Comparison of ENCODE assay signal across 1 cellular context in the genomic region with DNA sequence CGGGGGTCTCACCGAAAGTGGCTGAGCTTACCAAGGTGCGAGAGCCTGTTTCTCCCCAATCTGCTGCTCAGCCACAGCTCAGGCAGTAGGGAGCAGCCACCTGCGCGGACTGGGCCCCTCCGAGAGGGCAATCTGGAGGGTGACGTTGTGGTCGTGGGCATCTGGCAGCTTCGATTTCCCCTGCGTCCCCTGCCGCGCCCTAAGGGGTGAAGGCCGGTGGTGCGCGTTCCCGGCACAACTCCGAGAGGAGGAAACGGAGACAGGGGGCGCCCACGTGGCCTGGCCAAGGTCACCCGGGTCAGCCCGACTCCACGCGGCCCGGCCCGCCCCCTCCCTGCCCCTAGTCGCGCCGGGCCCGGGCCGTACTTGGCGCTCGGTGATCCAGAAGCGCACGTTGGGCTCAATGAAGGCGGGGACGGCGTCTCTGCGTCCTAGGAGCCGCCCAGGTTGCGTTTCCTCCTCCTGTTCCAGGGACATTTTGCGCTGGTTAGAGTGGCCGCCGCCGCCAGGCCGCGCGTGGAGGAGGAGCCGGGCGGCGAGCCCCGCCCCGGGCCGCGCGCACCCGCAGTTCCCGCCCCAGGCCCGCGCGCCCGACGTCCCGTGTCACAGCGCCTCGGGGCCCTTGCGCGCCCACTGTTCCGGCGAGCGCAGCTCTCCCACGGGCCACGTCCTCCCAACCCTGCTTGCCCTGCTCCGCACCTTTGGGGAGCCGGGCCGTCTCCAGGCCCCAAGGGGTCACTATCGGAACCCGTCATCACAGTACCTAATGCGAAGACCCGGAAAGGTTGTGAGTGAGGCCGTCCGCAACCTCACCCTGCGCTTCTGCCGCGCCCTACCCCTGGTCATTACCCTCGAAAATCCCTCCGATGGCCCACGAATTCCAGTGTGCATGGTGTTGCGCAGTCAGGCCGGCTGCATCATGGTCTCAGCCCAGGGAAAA.
TF ChIP-seq lines count a peak whose summit lies in the region.

A gene with protein sequence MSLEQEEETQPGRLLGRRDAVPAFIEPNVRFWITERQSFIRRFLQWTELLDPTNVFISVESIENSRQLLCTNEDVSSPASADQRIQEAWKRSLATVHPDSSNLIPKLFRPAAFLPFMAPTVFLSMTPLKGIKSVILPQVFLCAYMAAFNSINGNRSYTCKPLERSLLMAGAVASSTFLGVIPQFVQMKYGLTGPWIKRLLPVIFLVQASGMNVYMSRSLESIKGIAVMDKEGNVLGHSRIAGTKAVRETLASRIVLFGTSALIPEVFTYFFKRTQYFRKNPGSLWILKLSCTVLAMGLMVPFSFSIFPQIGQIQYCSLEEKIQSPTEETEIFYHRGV (minus strand): TSS at position 544 of the 940 bp plus-strand sequence. CDS start 67 bp downstream, at position 477.

TF ChIP-seq in HepG2, 621 proteins besides CTCF, POLR2A, EP300 and RAD21 (continued from another document and continues in another):
- TF ChIP-seq, protein P1, sequence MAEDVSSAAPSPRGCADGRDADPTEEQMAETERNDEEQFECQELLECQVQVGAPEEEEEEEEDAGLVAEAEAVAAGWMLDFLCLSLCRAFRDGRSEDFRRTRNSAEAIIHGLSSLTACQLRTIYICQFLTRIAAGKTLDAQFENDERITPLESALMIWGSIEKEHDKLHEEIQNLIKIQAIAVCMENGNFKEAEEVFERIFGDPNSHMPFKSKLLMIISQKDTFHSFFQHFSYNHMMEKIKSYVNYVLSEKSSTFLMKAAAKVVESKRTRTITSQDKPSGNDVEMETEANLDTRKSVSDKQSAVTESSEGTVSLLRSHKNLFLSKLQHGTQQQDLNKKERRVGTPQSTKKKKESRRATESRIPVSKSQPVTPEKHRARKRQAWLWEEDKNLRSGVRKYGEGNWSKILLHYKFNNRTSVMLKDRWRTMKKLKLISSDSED (CRISPR knock-in tag; IDR thresholded peaks at IDR 0.05) = no peak
- TF ChIP-seq ZSCAN9 (CRISPR knock-in tag; IDR thresholded peaks at IDR 0.05; ENCODE audit: borderline replicate concordance) = no peak; the same call in 1 of the 2 replicates
- TF ChIP-seq, protein P2, sequence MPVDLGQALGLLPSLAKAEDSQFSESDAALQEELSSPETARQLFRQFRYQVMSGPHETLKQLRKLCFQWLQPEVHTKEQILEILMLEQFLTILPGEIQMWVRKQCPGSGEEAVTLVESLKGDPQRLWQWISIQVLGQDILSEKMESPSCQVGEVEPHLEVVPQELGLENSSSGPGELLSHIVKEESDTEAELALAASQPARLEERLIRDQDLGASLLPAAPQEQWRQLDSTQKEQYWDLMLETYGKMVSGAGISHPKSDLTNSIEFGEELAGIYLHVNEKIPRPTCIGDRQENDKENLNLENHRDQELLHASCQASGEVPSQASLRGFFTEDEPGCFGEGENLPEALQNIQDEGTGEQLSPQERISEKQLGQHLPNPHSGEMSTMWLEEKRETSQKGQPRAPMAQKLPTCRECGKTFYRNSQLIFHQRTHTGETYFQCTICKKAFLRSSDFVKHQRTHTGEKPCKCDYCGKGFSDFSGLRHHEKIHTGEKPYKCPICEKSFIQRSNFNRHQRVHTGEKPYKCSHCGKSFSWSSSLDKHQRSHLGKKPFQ (CRISPR knock-in tag; IDR thresholded peaks at IDR 0.05; ENCODE audit: insufficient replicate concordance) = peak; percentile 91
- TF ChIP-seq ZNF20 (CRISPR knock-in tag; IDR thresholded peaks at IDR 0.05) = no peak
- TF ChIP-seq ZNF879 (CRISPR knock-in tag; IDR thresholded peaks at IDR 0.05) = no peak
- no peak; the same call in 1 of the 2 replicates for TF ChIP-seq AKAP8 (CRISPR knock-in tag; IDR thresholded peaks at IDR 0.05)
- TF ChIP-seq, protein P3, sequence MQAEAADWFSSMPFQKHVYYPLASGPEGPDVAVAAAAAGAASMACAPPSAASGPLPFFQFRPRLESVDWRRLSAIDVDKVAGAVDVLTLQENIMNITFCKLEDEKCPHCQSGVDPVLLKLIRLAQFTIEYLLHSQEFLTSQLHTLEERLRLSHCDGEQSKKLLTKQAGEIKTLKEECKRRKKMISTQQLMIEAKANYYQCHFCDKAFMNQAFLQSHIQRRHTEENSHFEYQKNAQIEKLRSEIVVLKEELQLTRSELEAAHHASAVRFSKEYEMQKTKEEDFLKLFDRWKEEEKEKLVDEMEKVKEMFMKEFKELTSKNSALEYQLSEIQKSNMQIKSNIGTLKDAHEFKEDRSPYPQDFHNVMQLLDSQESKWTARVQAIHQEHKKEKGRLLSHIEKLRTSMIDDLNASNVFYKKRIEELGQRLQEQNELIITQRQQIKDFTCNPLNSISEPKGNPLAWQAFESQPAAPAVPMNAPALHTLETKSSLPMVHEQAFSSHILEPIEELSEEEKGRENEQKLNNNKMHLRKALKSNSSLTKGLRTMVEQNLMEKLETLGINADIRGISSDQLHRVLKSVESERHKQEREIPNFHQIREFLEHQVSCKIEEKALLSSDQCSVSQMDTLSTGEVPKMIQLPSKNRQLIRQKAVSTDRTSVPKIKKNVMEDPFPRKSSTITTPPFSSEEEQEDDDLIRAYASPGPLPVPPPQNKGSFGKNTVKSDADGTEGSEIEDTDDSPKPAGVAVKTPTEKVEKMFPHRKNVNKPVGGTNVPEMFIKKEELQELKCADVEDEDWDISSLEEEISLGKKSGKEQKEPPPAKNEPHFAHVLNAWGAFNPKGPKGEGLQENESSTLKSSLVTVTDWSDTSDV (CRISPR knock-in tag; IDR thresholded peaks at IDR 0.05) = peak; percentile 84; the same call in 1 of the 2 replicates
- peak; percentile 95 for TF ChIP-seq CCDC6 (CRISPR knock-in tag; IDR thresholded peaks at IDR 0.05)
- TF ChIP-seq SP5 (CRISPR knock-in tag; IDR thresholded peaks at IDR 0.05; ENCODE audit: borderline replicate concordance, low read depth) = peak; percentile 79
- TF ChIP-seq CBFB (CRISPR knock-in tag; IDR thresholded peaks at IDR 0.05) = peak; percentile 84
- TF ChIP-seq KDM2A (CRISPR knock-in tag; IDR thresholded peaks at IDR 0.05; ENCODE audit: borderline replicate concordance, low read depth) = peak; percentile 78
- peak; percentile 54; the same call in 1 of the 2 replicates for TF ChIP-seq POGZ (CRISPR knock-in tag; IDR thresholded peaks at IDR 0.05)
- TF ChIP-seq, protein P4, sequence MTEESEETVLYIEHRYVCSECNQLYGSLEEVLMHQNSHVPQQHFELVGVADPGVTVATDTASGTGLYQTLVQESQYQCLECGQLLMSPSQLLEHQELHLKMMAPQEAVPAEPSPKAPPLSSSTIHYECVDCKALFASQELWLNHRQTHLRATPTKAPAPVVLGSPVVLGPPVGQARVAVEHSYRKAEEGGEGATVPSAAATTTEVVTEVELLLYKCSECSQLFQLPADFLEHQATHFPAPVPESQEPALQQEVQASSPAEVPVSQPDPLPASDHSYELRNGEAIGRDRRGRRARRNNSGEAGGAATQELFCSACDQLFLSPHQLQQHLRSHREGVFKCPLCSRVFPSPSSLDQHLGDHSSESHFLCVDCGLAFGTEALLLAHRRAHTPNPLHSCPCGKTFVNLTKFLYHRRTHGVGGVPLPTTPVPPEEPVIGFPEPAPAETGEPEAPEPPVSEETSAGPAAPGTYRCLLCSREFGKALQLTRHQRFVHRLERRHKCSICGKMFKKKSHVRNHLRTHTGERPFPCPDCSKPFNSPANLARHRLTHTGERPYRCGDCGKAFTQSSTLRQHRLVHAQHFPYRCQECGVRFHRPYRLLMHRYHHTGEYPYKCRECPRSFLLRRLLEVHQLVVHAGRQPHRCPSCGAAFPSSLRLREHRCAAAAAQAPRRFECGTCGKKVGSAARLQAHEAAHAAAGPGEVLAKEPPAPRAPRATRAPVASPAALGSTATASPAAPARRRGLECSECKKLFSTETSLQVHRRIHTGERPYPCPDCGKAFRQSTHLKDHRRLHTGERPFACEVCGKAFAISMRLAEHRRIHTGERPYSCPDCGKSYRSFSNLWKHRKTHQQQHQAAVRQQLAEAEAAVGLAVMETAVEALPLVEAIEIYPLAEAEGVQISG (CRISPR knock-in tag; IDR thresholded peaks at IDR 0.05) = peak; percentile 49; the same call in 1 of the 2 replicates
- TF ChIP-seq, protein P5, sequence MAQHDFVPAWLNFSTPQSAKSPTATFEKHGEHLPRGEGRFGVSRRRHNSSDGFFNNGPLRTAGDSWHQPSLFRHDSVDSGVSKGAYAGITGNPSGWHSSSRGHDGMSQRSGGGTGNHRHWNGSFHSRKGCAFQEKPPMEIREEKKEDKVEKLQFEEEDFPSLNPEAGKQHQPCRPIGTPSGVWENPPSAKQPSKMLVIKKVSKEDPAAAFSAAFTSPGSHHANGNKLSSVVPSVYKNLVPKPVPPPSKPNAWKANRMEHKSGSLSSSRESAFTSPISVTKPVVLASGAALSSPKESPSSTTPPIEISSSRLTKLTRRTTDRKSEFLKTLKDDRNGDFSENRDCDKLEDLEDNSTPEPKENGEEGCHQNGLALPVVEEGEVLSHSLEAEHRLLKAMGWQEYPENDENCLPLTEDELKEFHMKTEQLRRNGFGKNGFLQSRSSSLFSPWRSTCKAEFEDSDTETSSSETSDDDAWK (CRISPR knock-in tag; IDR thresholded peaks at IDR 0.05) = no peak
- 0 out of 2 replicates have a peak, but pooled peaks have one; percentile 23 for TF ChIP-seq ZNF121 (CRISPR knock-in tag; IDR thresholded peaks at IDR 0.05)
- TF ChIP-seq ZNF441 (CRISPR knock-in tag; IDR thresholded peaks at IDR 0.05; ENCODE audit: borderline replicate concordance) = no peak
- 0 out of 2 replicates have a peak, but pooled peaks have one; percentile 28 for TF ChIP-seq KLF13 (CRISPR knock-in tag; IDR thresholded peaks at IDR 0.05)
- 0 out of 2 replicates have a peak, but pooled peaks have one; percentile 9 for TF ChIP-seq PPARG (CRISPR knock-in tag; conservative IDR thresholded peaks at IDR 0.05)
- TF ChIP-seq ZNF225 (CRISPR knock-in tag; IDR thresholded peaks at IDR 0.05) = peak; percentile 78; the same call in 1 of the 2 replicates
- no peak for TF ChIP-seq SRSF4 (IDR thresholded peaks at IDR 0.05; ENCODE audit: low read depth, low read length, poor library complexity, severe bottlenecking)
- TF ChIP-seq, protein P6, sequence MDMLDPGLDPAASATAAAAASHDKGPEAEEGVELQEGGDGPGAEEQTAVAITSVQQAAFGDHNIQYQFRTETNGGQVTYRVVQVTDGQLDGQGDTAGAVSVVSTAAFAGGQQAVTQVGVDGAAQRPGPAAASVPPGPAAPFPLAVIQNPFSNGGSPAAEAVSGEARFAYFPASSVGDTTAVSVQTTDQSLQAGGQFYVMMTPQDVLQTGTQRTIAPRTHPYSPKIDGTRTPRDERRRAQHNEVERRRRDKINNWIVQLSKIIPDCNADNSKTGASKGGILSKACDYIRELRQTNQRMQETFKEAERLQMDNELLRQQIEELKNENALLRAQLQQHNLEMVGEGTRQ (IDR thresholded peaks at IDR 0.05; ENCODE audit: low read depth, low read length) = peak; percentile 49
- TF ChIP-seq, protein P6 (CRISPR knock-in tag; IDR thresholded peaks at IDR 0.05; ENCODE audit: borderline replicate concordance) = peak; percentile 84; the same call in 1 of the 2 replicates
- TF ChIP-seq, protein P7, sequence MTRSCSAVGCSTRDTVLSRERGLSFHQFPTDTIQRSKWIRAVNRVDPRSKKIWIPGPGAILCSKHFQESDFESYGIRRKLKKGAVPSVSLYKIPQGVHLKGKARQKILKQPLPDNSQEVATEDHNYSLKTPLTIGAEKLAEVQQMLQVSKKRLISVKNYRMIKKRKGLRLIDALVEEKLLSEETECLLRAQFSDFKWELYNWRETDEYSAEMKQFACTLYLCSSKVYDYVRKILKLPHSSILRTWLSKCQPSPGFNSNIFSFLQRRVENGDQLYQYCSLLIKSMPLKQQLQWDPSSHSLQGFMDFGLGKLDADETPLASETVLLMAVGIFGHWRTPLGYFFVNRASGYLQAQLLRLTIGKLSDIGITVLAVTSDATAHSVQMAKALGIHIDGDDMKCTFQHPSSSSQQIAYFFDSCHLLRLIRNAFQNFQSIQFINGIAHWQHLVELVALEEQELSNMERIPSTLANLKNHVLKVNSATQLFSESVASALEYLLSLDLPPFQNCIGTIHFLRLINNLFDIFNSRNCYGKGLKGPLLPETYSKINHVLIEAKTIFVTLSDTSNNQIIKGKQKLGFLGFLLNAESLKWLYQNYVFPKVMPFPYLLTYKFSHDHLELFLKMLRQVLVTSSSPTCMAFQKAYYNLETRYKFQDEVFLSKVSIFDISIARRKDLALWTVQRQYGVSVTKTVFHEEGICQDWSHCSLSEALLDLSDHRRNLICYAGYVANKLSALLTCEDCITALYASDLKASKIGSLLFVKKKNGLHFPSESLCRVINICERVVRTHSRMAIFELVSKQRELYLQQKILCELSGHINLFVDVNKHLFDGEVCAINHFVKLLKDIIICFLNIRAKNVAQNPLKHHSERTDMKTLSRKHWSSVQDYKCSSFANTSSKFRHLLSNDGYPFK (CRISPR knock-in tag; IDR thresholded peaks at IDR 0.05; ENCODE audit: borderline replicate concordance) = peak; percentile 69
- TF ChIP-seq RNF2 (conservative IDR thresholded peaks at IDR 0.05; ENCODE audit: low read depth) = peak; percentile 55
- TF ChIP-seq, protein P8, sequence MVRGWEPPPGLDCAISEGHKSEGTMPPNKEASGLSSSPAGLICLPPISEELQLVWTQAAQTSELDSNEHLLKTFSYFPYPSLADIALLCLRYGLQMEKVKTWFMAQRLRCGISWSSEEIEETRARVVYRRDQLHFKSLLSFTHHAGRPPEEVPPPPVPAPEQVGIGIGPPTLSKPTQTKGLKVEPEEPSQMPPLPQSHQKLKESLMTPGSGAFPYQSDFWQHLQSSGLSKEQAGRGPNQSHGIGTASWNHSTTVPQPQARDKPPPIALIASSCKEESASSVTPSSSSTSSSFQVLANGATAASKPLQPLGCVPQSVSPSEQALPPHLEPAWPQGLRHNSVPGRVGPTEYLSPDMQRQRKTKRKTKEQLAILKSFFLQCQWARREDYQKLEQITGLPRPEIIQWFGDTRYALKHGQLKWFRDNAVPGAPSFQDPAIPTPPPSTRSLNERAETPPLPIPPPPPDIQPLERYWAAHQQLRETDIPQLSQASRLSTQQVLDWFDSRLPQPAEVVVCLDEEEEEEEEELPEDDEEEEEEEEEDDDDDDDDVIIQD (CRISPR knock-in tag; IDR thresholded peaks at IDR 0.05; ENCODE audit: low read depth) = peak; percentile 25; the same call in 1 of the 2 replicates
- TF ChIP-seq, protein P9, sequence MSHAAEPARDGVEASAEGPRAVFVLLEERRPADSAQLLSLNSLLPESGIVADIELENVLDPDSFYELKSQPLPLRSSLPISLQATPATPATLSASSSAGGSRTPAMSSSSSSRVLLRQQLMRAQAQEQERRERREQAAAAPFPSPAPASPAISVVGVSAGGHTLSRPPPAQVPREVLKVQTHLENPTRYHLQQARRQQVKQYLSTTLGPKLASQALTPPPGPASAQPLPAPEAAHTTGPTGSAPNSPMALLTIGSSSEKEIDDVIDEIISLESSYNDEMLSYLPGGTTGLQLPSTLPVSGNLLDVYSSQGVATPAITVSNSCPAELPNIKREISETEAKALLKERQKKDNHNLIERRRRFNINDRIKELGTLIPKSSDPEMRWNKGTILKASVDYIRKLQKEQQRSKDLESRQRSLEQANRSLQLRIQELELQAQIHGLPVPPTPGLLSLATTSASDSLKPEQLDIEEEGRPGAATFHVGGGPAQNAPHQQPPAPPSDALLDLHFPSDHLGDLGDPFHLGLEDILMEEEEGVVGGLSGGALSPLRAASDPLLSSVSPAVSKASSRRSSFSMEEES (CRISPR knock-in tag; IDR thresholded peaks at IDR 0.05) = 0 out of 2 replicates have a peak, but pooled peaks have one; percentile 48
- peak; percentile 99 for TF ChIP-seq ESRRA (CRISPR knock-in tag; IDR thresholded peaks at IDR 0.05; ENCODE audit: low read depth)
- TF ChIP-seq NCOA2 (CRISPR knock-in tag; IDR thresholded peaks at IDR 0.05) = 0 out of 2 replicates have a peak, but pooled peaks have one; percentile 32
- TF ChIP-seq HES4 (CRISPR knock-in tag; IDR thresholded peaks at IDR 0.05; ENCODE audit: borderline replicate concordance) = peak; percentile 72; the same call in 1 of the 2 replicates
- TF ChIP-seq SIX1 (CRISPR knock-in tag; IDR thresholded peaks at IDR 0.05; ENCODE audit: borderline replicate concordance) = peak; percentile 43; the same call in 1 of the 2 replicates
- peak; percentile 87 for TF ChIP-seq BORCS8-MEF2B (CRISPR knock-in tag; IDR thresholded peaks at IDR 0.05)
